ENCODE assay signal across 8 cellular contexts in genomic region chr17:77089949-77090348, GRCh38. TPM values are rescaled to one million over a fixed set of nuclear protein-coding genes. Genes with fewer than 3 reads are reported as not detected.
DNase-seq lines count a peak whose midpoint lies in the region; ATAC-seq and TF ChIP-seq lines count a peak whose summit lies in the region.
"Not testable (repeated sequence)": the region's sequence is repeated elsewhere in the genome, so short reads cannot be mapped to it uniquely, and the experiment has no call there.

No MANE protein-coding gene starts in this region.

- intact Hi-C loops in OCI-LY7 (cut with micrococcal nuclease; ENCODE audit: unreplicated experiment) (loop anchor here (2.0 to 10.0 kb wide), 6 partner anchors 51 to 775 kb away; partner anchors contain the start of genes MFSD11, SEC14L1 and SRSF2), heart left ventricle (cut with DNase I) (loop anchor here in 7 of 10 donors (2.0 to 10.0 kb wide), 7 partner anchors 55 to 405 kb away; partner anchors contain the start of gene SEC14L1 (in 1 of the 7))
- intact Hi-C loops in activated CD4-positive, alpha-beta memory T cell treated with anti-CD3 and anti-CD28 coated beads for 36 hours (cut with micrococcal nuclease), result loop anchor here (5.0 kb wide), 1 partner anchor 97 kb away; no protein-coding TSS in a partner anchor

- CTCF ChIA-PET in OCI-LY7 (lab: Charles Lee; ENCODE audit: unreplicated experiment), result interaction anchor here (0.6 kb wide), 1 partner anchor 97 kb away, joined by 3 read pairs; no protein-coding TSS in a partner anchor
- CTCF ChIA-PET in activated CD4-positive, alpha-beta memory T cell treated with anti-CD3 and anti-CD28 coated beads for 36 hours (lab: Charles Lee), result interaction anchor here (0.5 kb wide), 1 partner anchor 13 kb away, joined by 3 read pairs; no protein-coding TSS in a partner anchor

- not testable (repeated sequence) for H2BK20ac ChIP-seq in H9 (ENCODE audit: low read depth, low read length, poor library complexity, severe bottlenecking)

- not testable (repeated sequence) for H3K23ac ChIP-seq in H9 (ENCODE audit: insufficient read length, low read depth, low read length)

- H3T11ph ChIP-seq in H9 (ENCODE audit: low read length), result not testable (repeated sequence)

- not testable (repeated sequence) for TF ChIP-seq CTCF in H9 (conservative IDR thresholded peaks at IDR 0.05); OCI-LY7 (conservative IDR thresholded peaks at IDR 0.05; ENCODE audit: low read length); heart left ventricle (IDR thresholded peaks at IDR 0.05)

- H3K56ac ChIP-seq in H9 (ENCODE audit: insufficient read length, low read depth, low read length), result not testable (repeated sequence)

- not testable (repeated sequence) for BruUV-seq in OCI-LY7 (replicated peaks; lab: Mats Ljungman, UMichigan)

- no CpG with 5 or more reads among the region's 10 CpGs for WGBS in H9 (ENCODE audit: extremely low coverage, insufficient read length, low lambda C conversion rate)
- WGBS in heart left ventricle, 4 donors, result 81 to 93% (median 90%) methylated on average over 10 of the region's 10 CpGs

- H3K4me1 ChIP-seq in BLaER1 treated with 17β-estradiol and CSF1 and Interleukin-3, amounts not matched to agents 10 nM and 100 nM, result peaks cover 55 to 85% (median 74%) of the 10 kb centered on the region in 10 experiments
- H3K4me1 ChIP-seq in H9 (ENCODE audit: insufficient read depth, low read length), result not testable (repeated sequence)
- H3K4me1 ChIP-seq in OCI-LY7 (ENCODE audit: insufficient read depth, low read length, poor library complexity, severe bottlenecking) (peaks cover 50% of the 10 kb centered on the region), adipocyte (ENCODE audit: control insufficient read depth, insufficient read depth, low read length) (peaks cover 15% of the 10 kb centered on the region), heart left ventricle (peaks cover 2 to 42% (median 25%) of the 10 kb centered on the region in 12 donors)

- H3K18ac ChIP-seq in H9 (ENCODE audit: insufficient read length, low read depth, low read length), result not testable (repeated sequence)

- H3K79me2 ChIP-seq in H9 (ENCODE audit: insufficient read depth, low read length), result not testable (repeated sequence)
- peaks cover 38% of the 10 kb centered on the region for H3K79me2 ChIP-seq in OCI-LY7 (ENCODE audit: insufficient read depth, low read depth, low read length)

- H3K36me3 ChIP-seq in BLaER1 treated with 17β-estradiol and CSF1 and Interleukin-3, amounts not matched to agents 10 nM and 100 nM, result peaks cover 51 to 56% (median 54%) of the 10 kb centered on the region in 11 experiments
- H3K36me3 ChIP-seq in OCI-LY7 (ENCODE audit: insufficient read depth, low read length), result peaks cover 52% of the 10 kb centered on the region
- peaks cover 41% of the 10 kb centered on the region for H3K36me3 ChIP-seq in adipocyte (ENCODE audit: control insufficient read depth, insufficient read depth, low read length, severe bottlenecking)
- H3K36me3 ChIP-seq in heart left ventricle, result peaks cover 0 to 52% (median 38%) of the 10 kb centered on the region in 9 donors

- not testable (repeated sequence) for H2BK15ac ChIP-seq in H9 (ENCODE audit: low read depth, low read length)

- peak overlapping the region in 9 of 11 experiments; percentile 86 to 99 (median 95); a peak in 11 of 22 replicates for H3K27ac ChIP-seq in BLaER1 treated with 17β-estradiol and CSF1 and Interleukin-3, amounts not matched to agents 10 nM and 100 nM
- H3K27ac ChIP-seq in H9 (ENCODE audit: insufficient read length, low read depth, low read length), result not testable (repeated sequence)
- H3K27ac ChIP-seq in OCI-LY7 (ENCODE audit: low read depth, low read length, poor library complexity, severe bottlenecking) (peak overlapping the region; percentile 73), heart left ventricle (peak overlapping the region in 3 of 12 donors; percentile 91 to 96 (median 91))

- peak overlapping the region; percentile 92 to 93; a peak in 3 of 5 replicates for H3K4me3 Mint-ChIP-seq in H9
- H3K4me3 Mint-ChIP-seq in activated CD4-positive, alpha-beta memory T cell treated with anti-CD3 and anti-CD28 coated beads for 36 hours, result peak overlapping the region; percentile 89
- peak overlapping the region; percentile 61 to 100 (median 97) for H3K4me3 Mint-ChIP-seq in naive thymus-derived CD8-positive, alpha-beta T cell
- H3K4me3 Mint-ChIP-seq in stimulated activated memory B cell treated with anti-CD40 and anti-IgM and Interleukin-4, amounts not matched to agents 10 μg/mL and 1 μg/mL and 100 μg/mL, for 72 hours, result peak overlapping the region; percentile 88

- H4K5ac ChIP-seq in H9 (ENCODE audit: insufficient read length, low read depth, low read length), result not testable (repeated sequence)

- not testable (repeated sequence) for H2BK120ac ChIP-seq in H9 (ENCODE audit: low read depth, low read length, poor library complexity, severe bottlenecking)

- not testable (repeated sequence) for H3K79me1 ChIP-seq in H9 (ENCODE audit: insufficient read depth, low read depth, low read length, poor library complexity, severe bottlenecking)

- peak overlapping the region; percentile 87 to 98 (median 94); a peak in 20 of 22 replicates for H3K9ac ChIP-seq in BLaER1 treated with 17β-estradiol and CSF1 and Interleukin-3, amounts not matched to agents 10 nM and 100 nM
- not testable (repeated sequence) for H3K9ac ChIP-seq in H9 (ENCODE audit: extremely low read depth, insufficient read length, low read length)
- H3K9ac ChIP-seq in adipocyte (ENCODE audit: low read length), result peak overlapping the region; percentile 96

- H2AFZ ChIP-seq in H9 (ENCODE audit: low read length); OCI-LY7 (ENCODE audit: low read length): not testable (repeated sequence)

- not testable (repeated sequence) for ATAC-seq in heart left ventricle; naive thymus-derived CD8-positive, alpha-beta T cell; stimulated activated memory B cell treated with anti-CD40 and anti-IgM and Interleukin-4, amounts not matched to agents 10 μg/mL and 1 μg/mL and 100 μg/mL, for 72 hours

- not testable (repeated sequence) for TF ChIP-seq POLR2A in heart left ventricle (IDR thresholded peaks at IDR 0.05)

- not testable (repeated sequence) for H2BK5ac ChIP-seq in H9 (ENCODE audit: insufficient read length, low read length)

- H3K9me2 ChIP-seq in OCI-LY7 (ENCODE audit: insufficient read depth, low read length), result not testable (repeated sequence)

- DNase-seq in H9; OCI-LY7 (ENCODE audit: low spot score); activated CD4-positive, alpha-beta memory T cell treated with anti-CD3 and anti-CD28 coated beads for 36 hours; adipocyte (ENCODE audit: low read depth); heart left ventricle; naive thymus-derived CD8-positive, alpha-beta T cell: not testable (repeated sequence)

- H3K4me3 ChIP-seq in BLaER1 treated with 17β-estradiol and CSF1 and Interleukin-3, amounts not matched to agents 10 nM and 100 nM, result peak overlapping the region; percentile 74 to 91 (median 85)
- H3K4me3 ChIP-seq in OCI-LY7 (ENCODE audit: low read depth, low read length, poor library complexity, severe bottlenecking) (peak overlapping the region; percentile 83), adipocyte (ENCODE audit: low read length) (peak overlapping the region; percentile 95), heart left ventricle (peak overlapping the region in 8 of 12 donors; percentile 31 to 94 (median 74))

- not testable (repeated sequence) for H3K9me3 Mint-ChIP-seq in H9; activated CD4-positive, alpha-beta memory T cell treated with anti-CD3 and anti-CD28 coated beads for 36 hours; naive thymus-derived CD8-positive, alpha-beta T cell; stimulated activated memory B cell treated with anti-CD40 and anti-IgM and Interleukin-4, amounts not matched to agents 10 μg/mL and 1 μg/mL and 100 μg/mL, for 72 hours

- H2BK12ac ChIP-seq in H9 (ENCODE audit: insufficient read length, low read depth, low read length), result not testable (repeated sequence)

- H3K27me3 Mint-ChIP-seq in H9 (ENCODE audit: low read depth); activated CD4-positive, alpha-beta memory T cell treated with anti-CD3 and anti-CD28 coated beads for 36 hours; naive thymus-derived CD8-positive, alpha-beta T cell: not testable (repeated sequence)
- H3K27me3 Mint-ChIP-seq in stimulated activated memory B cell treated with anti-CD40 and anti-IgM and Interleukin-4, amounts not matched to agents 10 μg/mL and 1 μg/mL and 100 μg/mL, for 72 hours, result peaks cover 15% of the 10 kb centered on the region

- not testable (repeated sequence) for H3K14ac ChIP-seq in H9 (ENCODE audit: insufficient read depth, low read length)

- H3K4ac ChIP-seq in H9 (ENCODE audit: low read depth, low read length), result not testable (repeated sequence)

- not testable (repeated sequence) for H3K27ac Mint-ChIP-seq in H9
- peak overlapping the region; percentile 94 for H3K27ac Mint-ChIP-seq in activated CD4-positive, alpha-beta memory T cell treated with anti-CD3 and anti-CD28 coated beads for 36 hours
- peak overlapping the region; percentile 43 to 99 (median 96) for H3K27ac Mint-ChIP-seq in naive thymus-derived CD8-positive, alpha-beta T cell
- peak overlapping the region; percentile 95 for H3K27ac Mint-ChIP-seq in stimulated activated memory B cell treated with anti-CD40 and anti-IgM and Interleukin-4, amounts not matched to agents 10 μg/mL and 1 μg/mL and 100 μg/mL, for 72 hours

- H3K9me3 ChIP-seq in BLaER1 treated with 17β-estradiol and CSF1 and Interleukin-3, amounts not matched to agents 10 nM and 100 nM (replicated peaks in 1 of 11); H9 (ENCODE audit: control insufficient read depth, low read depth, low read length); OCI-LY7 (ENCODE audit: low read length); adipocyte (ENCODE audit: control insufficient read depth, low read length); heart left ventricle: not testable (repeated sequence)

- H3K36me3 Mint-ChIP-seq in H9 (ENCODE audit: insufficient read depth in 1 of 3, low read depth in 3 of 3), result peaks cover 22 to 63% (median 58%) of the 10 kb centered on the region in 3 experiments; a peak in 6 of 7 replicates
- peaks cover 49% of the 10 kb centered on the region for H3K36me3 Mint-ChIP-seq in activated CD4-positive, alpha-beta memory T cell treated with anti-CD3 and anti-CD28 coated beads for 36 hours
- H3K36me3 Mint-ChIP-seq in naive thymus-derived CD8-positive, alpha-beta T cell, result peaks cover 0 to 58% (median 4%) of the 10 kb centered on the region in 3 donors
- H3K36me3 Mint-ChIP-seq in stimulated activated memory B cell treated with anti-CD40 and anti-IgM and Interleukin-4, amounts not matched to agents 10 μg/mL and 1 μg/mL and 100 μg/mL, for 72 hours, result peaks cover 45% of the 10 kb centered on the region

- H3K4me1 Mint-ChIP-seq in H9, result peaks cover 12 to 28% of the 10 kb centered on the region in 2 experiments
- peaks cover 54% of the 10 kb centered on the region for H3K4me1 Mint-ChIP-seq in activated CD4-positive, alpha-beta memory T cell treated with anti-CD3 and anti-CD28 coated beads for 36 hours (ENCODE audit: low read depth)
- H3K4me1 Mint-ChIP-seq in naive thymus-derived CD8-positive, alpha-beta T cell, result peaks cover 19 to 62% (median 50%) of the 10 kb centered on the region in 4 donors
- H3K4me1 Mint-ChIP-seq in stimulated activated memory B cell treated with anti-CD40 and anti-IgM and Interleukin-4, amounts not matched to agents 10 μg/mL and 1 μg/mL and 100 μg/mL, for 72 hours, result peaks cover 46% of the 10 kb centered on the region

- not testable (repeated sequence) for H4K91ac ChIP-seq in H9 (ENCODE audit: insufficient read length, low read depth, low read length)

- not testable (repeated sequence) for H3K27me3 ChIP-seq in BLaER1 treated with 17β-estradiol and CSF1 and Interleukin-3, amounts not matched to agents 10 nM and 100 nM; H9 (ENCODE audit: insufficient read depth, low read length); adipocyte (replicated peaks; ENCODE audit: control insufficient read depth, insufficient read depth, low read length); heart left ventricle

- H4K8ac ChIP-seq in H9 (replicated peaks; ENCODE audit: insufficient read length, low read depth, low read length), result not testable (repeated sequence)

- not testable (repeated sequence) for H3K23me2 ChIP-seq in H9 (ENCODE audit: insufficient read length, low read depth, low read length, poor library complexity, severe bottlenecking)

- POLR2A ChIA-PET in OCI-LY7 (lab: Charles Lee), result interaction anchor here (0.6 to 2.3 kb wide), 9 partner anchors 13 to 315 kb away, joined by 3 to 14 read pairs (median 4); partner anchors contain the start of gene SEC14L1
- POLR2A ChIA-PET in activated CD4-positive, alpha-beta memory T cell treated with anti-CD3 and anti-CD28 coated beads for 36 hours (lab: Charles Lee), result interaction anchor here (1.7 kb wide), 1 partner anchor 50 kb away, joined by 6 read pairs; no protein-coding TSS in a partner anchor
- POLR2A ChIA-PET in naive thymus-derived CD8-positive, alpha-beta T cell (lab: Charles Lee), result interaction anchor here (1.0 to 2.2 kb wide), 3 partner anchors 38 to 386 kb away, joined by 3 to 12 read pairs (median 6); partner anchors contain the start of gene SEC14L1

- H4K20me1 ChIP-seq in BLaER1 treated with 17β-estradiol and CSF1 and Interleukin-3, amounts not matched to agents 10 nM and 100 nM, result peaks cover 0 to 45% (median 15%) of the 10 kb centered on the region in 11 experiments; a peak in 12 of 22 replicates
- not testable (repeated sequence) for H4K20me1 ChIP-seq in H9 (ENCODE audit: control insufficient read depth, insufficient read depth, insufficient read length); OCI-LY7 (ENCODE audit: insufficient read depth, low read length)

- not testable (repeated sequence) for H2AK5ac ChIP-seq in H9 (ENCODE audit: insufficient read length, low read length)

- H3K4me2 ChIP-seq in BLaER1 treated with 17β-estradiol and CSF1 and Interleukin-3, amounts not matched to agents 10 nM and 100 nM, result peak overlapping the region; percentile 89 to 99 (median 94)
- H3K4me2 ChIP-seq in H9 (ENCODE audit: insufficient read depth, insufficient read length, low read length), result not testable (repeated sequence)
- peak overlapping the region; percentile 77 for H3K4me2 ChIP-seq in OCI-LY7 (ENCODE audit: low read length)

RNA-seq across cellular contexts. Expression of gene SEC14L1, which starts 50.8 kb away (rescaled TPM):
- total RNA-seq in H9 (2021), result 58.6 and 62.1 TPM in 2 replicates
- total RNA-seq in OCI-LY7 (2014; rRNA removed; shearing (Covaris generic)), result 123 and 137 TPM in 2 replicates
- 227 and 321 TPM in 2 replicates for total RNA-seq in OCI-LY7 (2022)
- total RNA-seq in activated CD4-positive, alpha-beta memory T cell treated with anti-CD3 and anti-CD28 coated beads for 36 hours, result 10 to 100 TPM; 68.1 to 68.5 TPM
- 100 to 1,000 TPM in 1 of 9 donors, 10 to 100 TPM in 8; 43.6 to 116 (median 53.7) TPM for total RNA-seq in heart left ventricle
- 10 to 100 TPM; 26.6 to 69.5 TPM for polyA plus RNA-seq in heart left ventricle
- total RNA-seq in naive thymus-derived CD8-positive, alpha-beta T cell, result 10 to 100 TPM; 26.5 to 32.9 TPM
- polyA plus RNA-seq in naive thymus-derived CD8-positive, alpha-beta T cell, result 1 to 10 TPM; 7.7 to 9.5 (median 8.9) TPM
